In genomic region chr2:62708751-62709150, GRCh38 we compare ENCODE assay signal across 16 cellular contexts. TPM values are rescaled to one million over a fixed set of nuclear protein-coding genes. Genes with fewer than 3 reads are reported as not detected.
DNase-seq lines count a peak whose midpoint lies in the region; ATAC-seq, FAIRE-seq and TF ChIP-seq lines count a peak whose summit lies in the region.
"Had no signal": no experiment of that assay in that cellular context is flagged by ENCODE, and none has a peak within 500 bp of the region (broad histone marks: within the 10 kb centered on the region; RNA-seq: fewer than 3 reads in every experiment).

No MANE protein-coding gene starts in this region.

- DNase-seq in HFF-Myc (ENCODE audit: extremely low read depth, low read depth) (no peak), astrocyte of the spinal cord (ENCODE audit: low read depth, low spot score) (no peak), kidney (no peak), suprapubic skin (ENCODE audit: low spot score in 2 of 2) (no peak)
- no peak for DNase-seq in activated CD4-positive, alpha-beta memory T cell treated with anti-CD3 and anti-CD28 coated beads for 36 hours
- DNase-seq: activated naive CD8-positive, alpha-beta T cell treated with anti-CD3 and anti-CD28 coated beads, Interleukin-2, amount 50 U/mL, for 24 hours; activated T-cell treated with anti-CD3 and anti-CD28 coated beads for 4 hours; cortex of kidney; islet precursor cell; SW 1271 had no signal

- ATAC-seq in GM18519 (IDR thresholded peaks at IDR 0.05; ENCODE audit: low FRiP score, unreplicated experiment): no peak
- ATAC-seq in HG02571 (IDR thresholded peaks at IDR 0.05; ENCODE audit: unreplicated experiment): no peak
- no peak for ATAC-seq in GM21528 (IDR thresholded peaks at IDR 0.05; ENCODE audit: low FRiP score, unreplicated experiment)
- ATAC-seq: activated CD4-positive, CD25-positive, alpha-beta regulatory T cell treated with anti-CD3 and anti-CD28 coated beads, Interleukin-2, amount 50 U/mL, for 24 hours; activated naive CD8-positive, alpha-beta T cell treated with anti-CD3 and anti-CD28 coated beads, Interleukin-2, amount 50 U/mL, for 24 hours had no signal

- peaks cover 9% of the 10 kb centered on the region for H3K36me3 Mint-ChIP-seq in activated CD4-positive, alpha-beta memory T cell treated with anti-CD3 and anti-CD28 coated beads for 36 hours

- H3K4me1 Mint-ChIP-seq in activated CD4-positive, alpha-beta memory T cell treated with anti-CD3 and anti-CD28 coated beads for 36 hours (ENCODE audit: low read depth): peaks cover 28% of the 10 kb centered on the region

- H3K27ac Mint-ChIP-seq in activated CD4-positive, alpha-beta memory T cell treated with anti-CD3 and anti-CD28 coated beads for 36 hours: no peak overlapping the region
- H3K27ac Mint-ChIP-seq: activated naive CD8-positive, alpha-beta T cell treated with anti-CD3 and anti-CD28 coated beads, Interleukin-2, amount 50 U/mL, for 24 hours had no signal

- H3K27me3 Mint-ChIP-seq in activated CD4-positive, alpha-beta memory T cell treated with anti-CD3 and anti-CD28 coated beads for 36 hours: no peaks in the 10 kb centered on the region
- H3K27me3 Mint-ChIP-seq: activated naive CD8-positive, alpha-beta T cell treated with anti-CD3 and anti-CD28 coated beads, Interleukin-2, amount 50 U/mL, for 24 hours had no signal

- CTCF ChIA-PET in activated CD4-positive, alpha-beta memory T cell treated with anti-CD3 and anti-CD28 coated beads for 36 hours (lab: Charles Lee): no interaction called here

- TF ChIP-seq EP300 in suprapubic skin (IDR thresholded peaks at IDR 0.05): no peak

- H3K4me3 ChIP-seq in HFF-Myc (replicated peaks; ENCODE audit: low read depth, low read length): peak overlapping the region; percentile 83
- H3K4me3 ChIP-seq in astrocyte of the spinal cord (ENCODE audit: low read depth, low read length): peak overlapping the region; percentile 16
- H3K4me3 ChIP-seq in kidney (ENCODE audit: low read length in 2 of 2): peak overlapping the region; percentile 16 to 30
- peak overlapping the region; percentile 8 for H3K4me3 ChIP-seq in suprapubic skin
- H3K4me3 ChIP-seq: thoracic aorta had no signal

- no peak overlapping the region for H3K9ac ChIP-seq in kidney (ENCODE audit: low read length in 2 of 2)

- intact Hi-C loops in kidney (cut with DNase I): no loop called here
- intact Hi-C loops in activated CD4-positive, alpha-beta memory T cell treated with anti-CD3 and anti-CD28 coated beads for 36 hours (cut with micrococcal nuclease): loop anchor here (5.0 to 10.0 kb wide), 7 partner anchors 201 to 1236 kb away; partner anchors contain the start of genes OTX1, TMEM17, UGP2 and USP34

- no peak for TF ChIP-seq POLR2A in suprapubic skin (IDR thresholded peaks at IDR 0.05)

- peaks cover 0 to 2% of the 10 kb centered on the region in 2 donors for H3K36me3 ChIP-seq in kidney (ENCODE audit: control insufficient read depth in 1 of 2, insufficient read depth in 2 of 2, low read length in 2 of 2)
- no peaks in the 10 kb centered on the region for H3K36me3 ChIP-seq in suprapubic skin
- H3K36me3 ChIP-seq: thoracic aorta had no signal

- POLR2A ChIA-PET in activated CD4-positive, alpha-beta memory T cell treated with anti-CD3 and anti-CD28 coated beads for 36 hours (lab: Charles Lee): no interaction called here

- H3K4me1 ChIP-seq in kidney (ENCODE audit: control insufficient read depth in 1 of 2, insufficient read depth in 1 of 2, low read depth in 1 of 2, low read length in 2 of 2): peaks cover 7 to 16% of the 10 kb centered on the region in 2 donors
- H3K4me1 ChIP-seq in suprapubic skin: peaks cover 57% of the 10 kb centered on the region

- H3K27me3 ChIP-seq in suprapubic skin: no peaks in the 10 kb centered on the region

- no peaks in the 10 kb centered on the region for H3K9me3 ChIP-seq in kidney (ENCODE audit: control insufficient read depth in 1 of 2, low read length in 2 of 2)
- no peaks in the 10 kb centered on the region for H3K9me3 ChIP-seq in suprapubic skin
- H3K9me3 ChIP-seq: thoracic aorta had no signal

- WGBS in suprapubic skin: 70% methylated on average over 1 of the region's 1 CpG

- TF ChIP-seq CTCF in HFF-Myc (IDR thresholded peaks at IDR 0.05; ENCODE audit: low read depth, low read length, missing control alignments) (no peak), astrocyte of the spinal cord (IDR thresholded peaks at IDR 0.05; ENCODE audit: low read depth, low read length) (no peak), kidney (IDR thresholded peaks at IDR 0.05; ENCODE audit: borderline replicate concordance, extremely low read depth, insufficient read depth) (no peak), suprapubic skin (IDR thresholded peaks at IDR 0.05) (no peak)

- H3K27ac ChIP-seq in kidney (ENCODE audit: low read depth in 2 of 2, low read length in 2 of 2): no peak overlapping the region
- no peak overlapping the region for H3K27ac ChIP-seq in suprapubic skin
- H3K27ac ChIP-seq: thoracic aorta had no signal

- no peaks in the 10 kb centered on the region for H3K9me3 Mint-ChIP-seq in activated CD4-positive, alpha-beta memory T cell treated with anti-CD3 and anti-CD28 coated beads for 36 hours
- H3K9me3 Mint-ChIP-seq: activated naive CD8-positive, alpha-beta T cell treated with anti-CD3 and anti-CD28 coated beads, Interleukin-2, amount 50 U/mL, for 24 hours had no signal

- in situ Hi-C loops in astrocyte of the spinal cord (cut with HindIII; ENCODE audit: low sequenced_read_pairs): no loop called here

- no peak overlapping the region for H3K4me3 Mint-ChIP-seq in activated CD4-positive, alpha-beta memory T cell treated with anti-CD3 and anti-CD28 coated beads for 36 hours
- H3K4me3 Mint-ChIP-seq: activated naive CD8-positive, alpha-beta T cell treated with anti-CD3 and anti-CD28 coated beads, Interleukin-2, amount 50 U/mL, for 24 hours had no signal

- FAIRE-seq in kidney (lab: Jason Lieb, UNC): no peak
- FAIRE-seq: frontal cortex had no signal

RNA-seq across cellular contexts. Expression of gene EHBP1, which starts 3.2 kb away (rescaled TPM):
- total RNA-seq in kidney (42.7 TPM), suprapubic skin (100 to 1,000 TPM in 1 of 4 donors, 10 to 100 TPM in 3; 42.9 to 116 (median 58.3) TPM)
- 12.5 TPM for polyA plus RNA-seq in kidney (ENCODE audit: insufficient read depth, low read depth, low replicate concordance)
- 10 to 100 TPM; 23.5 to 23.6 TPM for total RNA-seq in activated CD4-positive, alpha-beta memory T cell treated with anti-CD3 and anti-CD28 coated beads for 36 hours

Comparison
In these comparisons a context has a peak if more than half of its experiments do, and no peak if none do; other contexts are left out.
1. H3K4me3 ChIP-seq: peak in every context shown above with its lines; median percentile 83 in HFF-Myc; 23 in kidney; 16 in astrocyte of the spinal cord; 8 in suprapubic skin.